In the genomic region with DNA sequence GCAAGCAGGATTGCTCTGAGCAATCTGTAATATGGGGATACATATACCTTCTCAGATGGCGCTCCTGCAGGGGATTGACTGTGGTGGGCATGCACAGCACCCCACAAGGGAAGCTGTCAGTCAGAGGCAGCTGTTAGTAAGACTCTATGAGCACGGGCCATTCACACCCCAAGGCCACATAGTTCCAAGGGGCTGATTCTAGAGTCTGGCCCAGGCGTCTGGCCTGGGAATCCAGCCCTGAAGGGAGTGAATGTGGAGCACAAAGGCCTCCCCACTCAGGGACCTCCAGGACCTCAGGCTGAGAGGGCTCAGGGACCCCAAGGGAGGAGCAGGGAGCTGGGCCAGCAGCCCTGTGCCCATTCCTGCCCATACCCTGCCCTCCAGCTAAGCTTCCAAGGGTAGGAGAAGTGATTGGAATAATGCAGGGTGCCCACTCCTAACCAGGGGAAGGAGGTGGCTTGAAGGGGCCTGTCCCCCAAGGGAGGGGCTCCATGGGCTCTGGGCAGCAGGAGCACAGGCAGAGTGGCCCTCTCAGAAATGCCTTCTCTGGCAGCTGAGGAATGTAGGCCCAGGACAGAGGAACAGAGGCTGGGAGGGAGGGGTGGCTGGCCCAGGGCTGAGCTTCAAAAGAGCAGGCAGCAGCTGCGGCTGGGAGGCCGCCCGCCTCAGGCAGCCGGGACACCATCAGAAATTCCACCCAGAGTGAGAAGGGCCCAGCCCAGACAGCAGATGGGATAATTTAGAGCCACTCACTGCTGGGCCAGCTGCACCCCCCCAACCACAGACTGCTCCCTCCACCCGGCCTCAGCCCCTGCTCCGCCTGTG, we compare ENCODE assay signal across 9 cellular contexts. TPM values are rescaled to one million over a fixed set of nuclear protein-coding genes. Genes with fewer than 3 reads are reported as not detected.
DNase-seq lines count a peak whose midpoint lies in the region; ATAC-seq and TF ChIP-seq lines count a peak whose summit lies in the region.
"Had no signal": no experiment of that assay in that cellular context is flagged by ENCODE, and none has a peak within 500 bp of the region (broad histone marks: within the 10 kb centered on the region; RNA-seq: fewer than 3 reads in every experiment).

No MANE protein-coding gene starts in this region.

- H3K36me3 ChIP-seq in HUES64 (ENCODE audit: insufficient read depth, low read length): no peaks in the 10 kb centered on the region
- H3K36me3 ChIP-seq in breast epithelium: no peaks in the 10 kb centered on the region

- H3K9me3 ChIP-seq in HUES64 (ENCODE audit: insufficient read depth, low read depth, low read length) (no peaks in the 10 kb centered on the region), breast epithelium (no peaks in the 10 kb centered on the region)

- TF ChIP-seq CTCF in breast epithelium (IDR thresholded peaks at IDR 0.05): no peak

- ATAC-seq in GM21825 (IDR thresholded peaks at IDR 0.05; ENCODE audit: unreplicated experiment) (no peak), HG02973 (IDR thresholded peaks at IDR 0.05; ENCODE audit: unreplicated experiment) (no peak), HG03025 (IDR thresholded peaks at IDR 0.05; ENCODE audit: low FRiP score, unreplicated experiment) (no peak)

- 54% methylated on average over 9 of the region's 9 CpGs for WGBS in HUES64

- H3K4me1 ChIP-seq in HUES64 (ENCODE audit: insufficient read depth, low read length) (peaks cover 25% of the 10 kb centered on the region), breast epithelium (peaks cover 17 to 60% of the 10 kb centered on the region in 2 donors)

- H3K27ac ChIP-seq in HUES64 (ENCODE audit: low read depth, low read length) (peak overlapping the region; percentile 82), breast epithelium (peak overlapping the region; percentile 89 to 94), substantia nigra (ENCODE audit: low read depth, low read length, poor library complexity, severe bottlenecking) (peak overlapping the region; percentile 92)

- H3K4me3 ChIP-seq in HUES64 (ENCODE audit: low read length) (no peak overlapping the region), breast epithelium (peak overlapping the region in 1 of 3 donors; percentile 0)

- DNase-seq in breast epithelium (ENCODE audit: low spot score in 2 of 2) (peak in 1 of 2 donors; percentile 65), kidney tubule cell (ENCODE audit: low spot score) (peak; percentile 59), substantia nigra (lab: John Stamatoyannopoulos, UW) (peak in 40 of 49 donors; percentile 26 to 79 (median 58)), NCI-H345 treated with DMSO at 0.1 percent for 48 hours (lab: John Stamatoyannopoulos, UW; ENCODE audit: unreplicated experiment) (no peak)
- DNase-seq: NCI-H774 had no signal

- no peaks in the 10 kb centered on the region for H3K27me3 ChIP-seq in HUES64 (ENCODE audit: insufficient read depth, low read length)
- H3K27me3 ChIP-seq in breast epithelium: no peaks in the 10 kb centered on the region

- peak overlapping the region; percentile 53; the same call in 1 of the 2 replicates for H3K9ac ChIP-seq in HUES64 (ENCODE audit: low read depth, low read length)

- no peak for TF ChIP-seq POLR2A in breast epithelium (IDR thresholded peaks at IDR 0.05)

- intact Hi-C loops in breast epithelium (cut with DNase I; ENCODE audit: low total_unique reads): no loop called here

RNA-seq across cellular contexts. Expression of gene MRPS23, which starts 48.9 kb away (rescaled TPM):
- polyA plus RNA-seq in HUES64 (2013, experiment 1 of 2): 54.9 TPM
- polyA plus RNA-seq in HUES64 (2013, experiment 2 of 2): 49.2 TPM
- 10 to 100 TPM in 1 of 3 donors, 1 to 10 TPM in 2; 7.5 to 10.7 (median 8.2) TPM for total RNA-seq in breast epithelium

RNA-seq across cellular contexts. Expression of gene CUEDC1, which starts 56.5 kb away (rescaled TPM):
- 13.1 TPM for polyA plus RNA-seq in HUES64 (2013, experiment 1 of 2)
- polyA plus RNA-seq in HUES64 (2013, experiment 2 of 2): 17.7 TPM
- total RNA-seq in breast epithelium: 10 to 100 TPM; 13.0 to 18.0 (median 14.5) TPM
